Comparison of ENCODE assay signal across 8 cellular contexts in the genomic region with DNA sequence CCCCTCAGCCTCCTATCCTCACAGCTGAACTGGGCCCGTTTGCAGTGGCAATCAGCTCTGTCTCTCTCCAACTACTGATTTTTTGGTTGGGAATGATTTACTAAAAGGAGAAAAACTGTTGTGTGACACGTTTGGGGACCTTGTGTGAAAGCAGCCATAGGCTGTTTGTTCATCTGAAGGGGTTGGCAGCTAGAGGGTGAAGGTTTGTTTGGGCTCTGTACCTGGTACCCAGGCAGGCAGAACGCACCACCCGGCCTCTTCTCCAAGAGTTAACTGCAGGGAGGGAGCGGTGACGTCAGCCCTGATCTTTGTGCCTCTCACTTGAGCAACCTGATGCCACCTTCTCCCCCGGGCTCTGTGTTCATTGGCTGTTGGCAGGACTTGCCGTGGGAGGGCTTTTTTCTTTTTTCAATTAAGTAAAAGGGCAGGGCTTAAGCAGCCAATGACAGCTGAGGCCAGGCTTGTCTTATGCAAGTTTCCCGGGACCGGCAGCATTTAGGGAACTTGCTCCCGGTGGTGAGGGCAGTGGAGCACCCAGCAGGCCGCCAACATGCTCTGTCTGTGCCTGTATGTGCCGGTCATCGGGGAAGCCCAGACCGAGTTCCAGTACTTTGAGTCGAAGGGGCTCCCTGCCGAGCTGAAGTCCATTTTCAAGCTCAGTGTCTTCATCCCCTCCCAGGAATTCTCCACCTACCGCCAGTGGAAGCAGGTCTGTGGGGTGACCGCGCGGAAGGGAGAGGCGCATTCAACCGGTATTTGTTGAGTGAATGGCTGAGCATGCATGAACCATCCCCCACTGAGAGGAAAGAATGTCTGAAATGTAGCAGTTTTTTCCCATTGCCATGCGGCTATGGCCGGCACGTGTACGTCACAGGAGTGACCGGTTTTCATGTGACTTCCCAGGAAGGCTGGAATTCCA. TPM values are rescaled to one million over a fixed set of nuclear protein-coding genes. Genes with fewer than 3 reads are reported as not detected.
DNase-seq lines count a peak whose midpoint lies in the region; ATAC-seq and TF ChIP-seq lines count a peak whose summit lies in the region.

No MANE protein-coding gene starts in this region.

- peaks cover 38 to 55% of the 10 kb centered on the region in 2 donors for H3K4me1 ChIP-seq in ascending aorta
- peaks cover 68 to 100% (median 88%) of the 10 kb centered on the region in 4 donors for H3K4me1 ChIP-seq in upper lobe of left lung

- H3K36me3 ChIP-seq in ascending aorta (peaks cover 21 to 25% of the 10 kb centered on the region in 2 donors), upper lobe of left lung (peaks cover 4 to 29% (median 24%) of the 10 kb centered on the region in 4 donors)

- TF ChIP-seq POLR2A in NB4 (IDR thresholded peaks at IDR 0.05; ENCODE audit: extremely low read depth, insufficient read length) = no peak
- peak; percentile 60 to 98 (median 97) for TF ChIP-seq POLR2A in upper lobe of left lung (IDR thresholded peaks at IDR 0.05)

- H3K27me3 ChIP-seq in ascending aorta = no peaks in the 10 kb centered on the region
- H3K27me3 ChIP-seq in upper lobe of left lung = no peaks in the 10 kb centered on the region

- peak; percentile 93 to 97 (median 96) for TF ChIP-seq EP300 in upper lobe of left lung (IDR thresholded peaks at IDR 0.05)

- no peaks in the 10 kb centered on the region for H3K9me3 ChIP-seq in ascending aorta
- no peaks in the 10 kb centered on the region for H3K9me3 ChIP-seq in upper lobe of left lung

- no peak for TF ChIP-seq CTCF in NB4 (IDR thresholded peaks at IDR 0.05; ENCODE audit: low read depth, low read length)
- TF ChIP-seq CTCF in ascending aorta (IDR thresholded peaks at IDR 0.05) = no peak
- TF ChIP-seq CTCF in upper lobe of left lung (IDR thresholded peaks at IDR 0.05) = peak in 2 of 6 experiments; percentile 3 to 16

- no peak overlapping the region for H3K4me3 ChIP-seq in NB4 (ENCODE audit: low read depth, low read length)
- H3K4me3 ChIP-seq in ascending aorta = peak overlapping the region; percentile 64
- peak overlapping the region; percentile 48 to 60 (median 54) for H3K4me3 ChIP-seq in upper lobe of left lung

- H3K27ac ChIP-seq in ascending aorta = peak overlapping the region; percentile 93 to 97
- peak overlapping the region; percentile 91 to 96 (median 94) for H3K27ac ChIP-seq in upper lobe of left lung

- 17% methylated on average over 27 to 28 of the region's 28 CpGs for WGBS in upper lobe of left lung, 2 donors

- intact Hi-C loops in ascending aorta (cut with DNase I) = loop anchor here (1.0 kb wide), 1 partner anchor 30 kb away; the partner anchor contains the start of gene SLC25A25
- intact Hi-C loops in left ventricle myocardium superior (cut with micrococcal nuclease) = no loop called here

- peak; percentile 83 for ATAC-seq in left ventricle myocardium superior
- peak; percentile 73 to 87 for ATAC-seq in upper lobe of left lung (ENCODE audit: low FRiP score in 2 of 2)
- no peak for ATAC-seq in HG03045 (IDR thresholded peaks at IDR 0.05; ENCODE audit: unreplicated experiment)

- peak; percentile 93 for DNase-seq in COLO668 (lab: John Stamatoyannopoulos, UW; ENCODE audit: unreplicated experiment)
- DNase-seq in NB4 (ENCODE audit: low read depth) = peak; percentile 95
- DNase-seq in SW 1271 (lab: John Stamatoyannopoulos, UW) = peak; percentile 65 to 87
- DNase-seq in ascending aorta (ENCODE audit: low spot score in 2 of 2) = peak; percentile 91 to 99
- peak; percentile 93 for DNase-seq in left ventricle myocardium superior
- DNase-seq in pons (ENCODE audit: low spot score) = peak; percentile 84
- DNase-seq in upper lobe of left lung = peak; percentile 88 to 100

RNA-seq across cellular contexts. Expression of gene PTGES2, which starts 29.3 kb away (rescaled TPM):
- total RNA-seq in ascending aorta (97.2 TPM), left ventricle myocardium superior (157 TPM), upper lobe of left lung (100 to 1,000 TPM in 1 of 6 donors, 10 to 100 TPM in 5; 45.9 to 116 (median 61.1) TPM)

RNA-seq across cellular contexts. Expression of gene SLC25A25, which starts 30.2 kb away (rescaled TPM):
- total RNA-seq in ascending aorta (27.4 TPM), left ventricle myocardium superior (4.8 TPM), upper lobe of left lung (10 to 100 TPM; 23.6 to 40.2 (median 33.7) TPM)

RNA-seq across cellular contexts. Expression of gene NAIF1, which starts 31.2 kb away (rescaled TPM):
- total RNA-seq in ascending aorta (48.2 TPM), left ventricle myocardium superior (4.7 TPM), upper lobe of left lung (10 to 100 TPM in 5 of 6 donors, 1 to 10 TPM in 1; 8.0 to 37.7 (median 13.0) TPM)

RNA-seq across cellular contexts. Expression of gene LCN2, which starts 51.0 kb away (rescaled TPM):
- total RNA-seq in ascending aorta (not detected), left ventricle myocardium superior (0.32 TPM), upper lobe of left lung (100 to 1,000 TPM in 2 of 6 donors, 10 to 100 TPM in 3, 1 to 10 TPM in 1; 9.0 to 193 (median 38.2) TPM)
